In genomic region chr7:48244902-48245301, GRCh38 we compare ENCODE assay signal across 15 cellular contexts.
DNase-seq lines count a peak whose midpoint lies in the region; ATAC-seq and TF ChIP-seq lines count a peak whose summit lies in the region.
"Had no signal": no experiment of that assay in that cellular context is flagged by ENCODE, and none has a peak within 500 bp of the region (broad histone marks: within the 10 kb centered on the region; RNA-seq: fewer than 3 reads in every experiment).

No MANE protein-coding gene starts in this region.

- no peaks in the 10 kb centered on the region for H3K36me3 ChIP-seq in left lung
- H3K36me3 ChIP-seq in CD8-positive, alpha-beta memory T cell (ENCODE audit: insufficient read depth, low read length): no peaks in the 10 kb centered on the region
- H3K36me3 ChIP-seq: colonic mucosa had no signal

- H3K9me3 ChIP-seq in left lung: no peaks in the 10 kb centered on the region
- H3K9me3 ChIP-seq in CD8-positive, alpha-beta memory T cell (ENCODE audit: low read length): no peaks in the 10 kb centered on the region
- H3K9me3 ChIP-seq: colonic mucosa had no signal

- CTCF ChIA-PET in CD8-positive, alpha-beta memory T cell (lab: Charles Lee): no interaction called here

- DNase-seq in A172 (ENCODE audit: low spot score) (peak; percentile 55), LHCN-M2 (ENCODE audit: low read depth) (peak; percentile 61), brain pericyte (ENCODE audit: low read depth, low spot score) (peak; percentile 88), left lung (no peak), chondrocyte (ENCODE audit: low spot score) (no peak)
- no peak for DNase-seq in CD8-positive, alpha-beta memory T cell
- DNase-seq in activated CD8-positive, alpha-beta memory T cell treated with anti-CD3 and anti-CD28 coated beads, Interleukin-2, amount 50 U/mL, for 4 hours: no peak
- no peak for DNase-seq in activated CD8-positive, alpha-beta memory T cell treated with anti-CD3 and anti-CD28 coated beads, Interleukin-2, amount 50 U/mL, for 48 hours
- DNase-seq: activated gamma-delta T cell treated with Interleukin-2 at 50 U/mL for 16 hours; colonic mucosa; kidney; NCI-H187; stimulated activated CD4-positive, alpha-beta T cell treated with anti-CD3 and anti-CD28 coated beads, Interleukin-12 subunit alpha, Interleukin-12 subunit beta, amount 100 ng/mL, for 4 hours; T-helper 17 cell had no signal

- H3K4me1 Mint-ChIP-seq in chondrocyte (ENCODE audit: low read depth): peaks cover 19% of the 10 kb centered on the region
- H3K4me1 Mint-ChIP-seq in CD8-positive, alpha-beta memory T cell: no peaks in the 10 kb centered on the region
- H3K4me1 Mint-ChIP-seq: T-helper 17 cell had no signal

- no peaks in the 10 kb centered on the region for H3K9me3 Mint-ChIP-seq in chondrocyte (ENCODE audit: low read depth)
- no peaks in the 10 kb centered on the region for H3K9me3 Mint-ChIP-seq in CD8-positive, alpha-beta memory T cell
- H3K9me3 Mint-ChIP-seq: natural killer cell treated with Interleukin-12 subunit alpha and Interleukin-12 subunit beta and Interleukin-15 and Interleukin-18, amount 100 ng/mL, for 72 hours had no signal

- no peak overlapping the region for H3K4me3 ChIP-seq in left lung
- no peak overlapping the region for H3K4me3 ChIP-seq in CD8-positive, alpha-beta memory T cell (ENCODE audit: low read length)
- H3K4me3 ChIP-seq: colonic mucosa had no signal

- peak; percentile 37 for ATAC-seq in left lung
- ATAC-seq: natural killer cell treated with Interleukin-12 subunit alpha and Interleukin-12 subunit beta and Interleukin-15 and Interleukin-18, amount 100 ng/mL, for 72 hours; T-helper 17 cell had no signal

- H3K27ac Mint-ChIP-seq in chondrocyte (ENCODE audit: unreplicated experiment): no peak overlapping the region
- no peak overlapping the region for H3K27ac Mint-ChIP-seq in CD8-positive, alpha-beta memory T cell
- H3K27ac Mint-ChIP-seq: natural killer cell treated with Interleukin-12 subunit alpha and Interleukin-12 subunit beta and Interleukin-15 and Interleukin-18, amount 100 ng/mL, for 72 hours; T-helper 17 cell had no signal

- no peaks in the 10 kb centered on the region for H3K36me3 Mint-ChIP-seq in chondrocyte (ENCODE audit: low read depth)
- no peaks in the 10 kb centered on the region for H3K36me3 Mint-ChIP-seq in CD8-positive, alpha-beta memory T cell
- H3K36me3 Mint-ChIP-seq: natural killer cell treated with Interleukin-12 subunit alpha and Interleukin-12 subunit beta and Interleukin-15 and Interleukin-18, amount 100 ng/mL, for 72 hours had no signal

- peaks cover 6% of the 10 kb centered on the region for H3K27me3 Mint-ChIP-seq in chondrocyte (ENCODE audit: low read depth)
- peaks cover 6 to 9% of the 10 kb centered on the region in 2 donors for H3K27me3 Mint-ChIP-seq in CD8-positive, alpha-beta memory T cell

- H3K4me1 ChIP-seq in left lung: peaks cover 0 to 29% of the 10 kb centered on the region in 2 donors
- no peaks in the 10 kb centered on the region for H3K4me1 ChIP-seq in CD8-positive, alpha-beta memory T cell (ENCODE audit: insufficient read depth, low read length)
- H3K4me1 ChIP-seq: colonic mucosa had no signal

- H3K27ac ChIP-seq in left lung: peak overlapping the region in 1 of 2 donors; percentile 53
- H3K27ac ChIP-seq in CD8-positive, alpha-beta memory T cell (ENCODE audit: low read depth, low read length): no peak overlapping the region
- H3K27ac ChIP-seq: colonic mucosa had no signal

- H3K27me3 ChIP-seq in left lung: no peaks in the 10 kb centered on the region
- no peaks in the 10 kb centered on the region for H3K27me3 ChIP-seq in CD8-positive, alpha-beta memory T cell (ENCODE audit: insufficient read depth, low read length, poor library complexity, severe bottlenecking)
- H3K27me3 ChIP-seq: colonic mucosa had no signal

- POLR2A ChIA-PET in CD8-positive, alpha-beta memory T cell (lab: Charles Lee): no interaction called here

- intact Hi-C loops in left lung (cut with DNase I): no loop called here

- TF ChIP-seq CTCF in left lung (IDR thresholded peaks at IDR 0.05) (no peak), chondrocyte (IDR thresholded peaks at IDR 0.05) (no peak)

- H3K4me3 Mint-ChIP-seq in chondrocyte (ENCODE audit: unreplicated experiment): no peak overlapping the region
- H3K4me3 Mint-ChIP-seq in CD8-positive, alpha-beta memory T cell: no peak overlapping the region
- H3K4me3 Mint-ChIP-seq: natural killer cell treated with Interleukin-12 subunit alpha and Interleukin-12 subunit beta and Interleukin-15 and Interleukin-18, amount 100 ng/mL, for 72 hours; T-helper 17 cell had no signal

Comparison
In these comparisons a context has a peak if more than half of its experiments do, and no peak if none do; other contexts are left out.
1. DNase-seq: peak in A172 (single experiment), LHCN-M2 (single experiment) and brain pericyte (single experiment); none in left lung (0 of 2), chondrocyte (single experiment), CD8-positive, alpha-beta memory T cell (0 of 5), activated CD8-positive, alpha-beta memory T cell treated with anti-CD3 and anti-CD28 coated beads, Interleukin-2, amount 50 U/mL, for 4 hours (single experiment) and activated CD8-positive, alpha-beta memory T cell treated with anti-CD3 and anti-CD28 coated beads, Interleukin-2, amount 50 U/mL, for 48 hours (single experiment).